In genomic region chr10:34609287-34609940, GRCh38 we compare ENCODE assay signal across 18 cellular contexts.
A peak's percentile ranks its signal among the peaks of the same experiment; 100 is the strongest.
DNase-seq lines count a peak whose midpoint lies in the region; ATAC-seq, FAIRE-seq and TF ChIP-seq lines count a peak whose summit lies in the region.
"Had no signal": no experiment of that assay in that cellular context is flagged by ENCODE, and none has a peak within 500 bp of the region (broad histone marks: within the 10 kb centered on the region; RNA-seq: fewer than 3 reads in every experiment).

No MANE protein-coding gene starts in this region.

- H2BK120ac ChIP-seq in H9 (ENCODE audit: low read depth, low read length, poor library complexity, severe bottlenecking): no peak overlapping the region

- peaks cover 16 to 17% of the 10 kb centered on the region in 2 experiments for H3K4me1 Mint-ChIP-seq in H9

- TF ChIP-seq CTCF in H9 (conservative IDR thresholded peaks at IDR 0.05) (no peak), bronchial epithelial cell (IDR thresholded peaks at IDR 0.05; ENCODE audit: insufficient read depth, low read length, severe bottlenecking) (no peak), uterus (IDR thresholded peaks at IDR 0.05) (no peak)

- H3K27me3 ChIP-seq in H9 (ENCODE audit: insufficient read depth, low read length) (no peaks in the 10 kb centered on the region), bronchial epithelial cell (ENCODE audit: control insufficient read depth, insufficient read depth, low read length) (no peaks in the 10 kb centered on the region), uterus (no peaks in the 10 kb centered on the region)

- no peak overlapping the region for H4K91ac ChIP-seq in H9 (ENCODE audit: insufficient read length, low read depth, low read length)

- no peak overlapping the region for H2AK5ac ChIP-seq in H9 (ENCODE audit: insufficient read length, low read length)

- no peak overlapping the region for H3K4me3 ChIP-seq in bronchial epithelial cell (ENCODE audit: low read depth, low read length)
- H3K4me3 ChIP-seq in uterus: no peak overlapping the region
- H3K4me3 ChIP-seq: A549, PC-9, SK-N-MC had no signal

- H3K27me3 Mint-ChIP-seq in H9 (ENCODE audit: low read depth): no peaks in the 10 kb centered on the region

- H3K9ac ChIP-seq in H9 (ENCODE audit: extremely low read depth, insufficient read length, low read length): no peak overlapping the region

- H3K9me3 Mint-ChIP-seq in H9: no peaks in the 10 kb centered on the region

- H2BK20ac ChIP-seq in H9 (ENCODE audit: low read depth, low read length, poor library complexity, severe bottlenecking): no peak overlapping the region

- H3K23ac ChIP-seq in H9 (ENCODE audit: insufficient read length, low read depth, low read length): no peak overlapping the region

- H4K8ac ChIP-seq in H9 (replicated peaks; ENCODE audit: insufficient read length, low read depth, low read length): no peak overlapping the region

- no CpG with 5 or more reads among the region's 9 CpGs for WGBS in H9 (ENCODE audit: extremely low coverage, insufficient read length, low lambda C conversion rate)

- H3K18ac ChIP-seq in H9 (ENCODE audit: insufficient read length, low read depth, low read length): no peak overlapping the region

- H2AFZ ChIP-seq in H9 (ENCODE audit: low read length): no peak overlapping the region
- H2AFZ ChIP-seq: PC-9 had no signal

- peak; percentile 49 for DNase-seq in ELF-1 (ENCODE audit: low read depth, low spot score)
- DNase-seq in H9: no peak
- DNase-seq in Kasumi-1 (lab: John Stamatoyannopoulos, UW): peak; percentile 85 to 87
- no peak for DNase-seq in bronchial epithelial cell (ENCODE audit: low read depth)
- DNase-seq in activated CD4-positive, alpha-beta T cell treated with anti-CD3 and anti-CD28 coated beads for 48 hours: no peak
- no peak for DNase-seq in left lobe of liver (ENCODE audit: low spot score)
- no peak for DNase-seq in ecto neural progenitor cell (ENCODE audit: low spot score)
- no peak for DNase-seq in uterus
- DNase-seq: C1 segment of cervical spinal cord, DMS 273 treated with DMSO at 0.1 percent for 48 hours, NCI-H1436, NCI-H2029, NCI-H510A, NCI-H774, PC-9, T-helper 1 cell had no signal

- H3K23me2 ChIP-seq in H9 (ENCODE audit: insufficient read length, low read depth, low read length, poor library complexity, severe bottlenecking): no peaks in the 10 kb centered on the region

- no peak overlapping the region for H3K4ac ChIP-seq in H9 (ENCODE audit: low read depth, low read length)

- no peak overlapping the region for H3T11ph ChIP-seq in H9 (ENCODE audit: low read length)

- peak overlapping the region in 2 of 3 experiments; percentile 27 to 77; a peak in 2 of 7 replicates for H3K27ac Mint-ChIP-seq in H9

- no peaks in the 10 kb centered on the region for H3K9me3 ChIP-seq in H9 (ENCODE audit: control insufficient read depth, low read depth, low read length)
- H3K9me3 ChIP-seq in uterus: no peaks in the 10 kb centered on the region
- H3K9me3 ChIP-seq: A549 had no signal

- H3K4me2 ChIP-seq in H9 (ENCODE audit: insufficient read depth, insufficient read length, low read length): no peak overlapping the region
- H3K4me2 ChIP-seq: A549, PC-9 had no signal

- H2BK5ac ChIP-seq in H9 (ENCODE audit: insufficient read length, low read length): no peak overlapping the region

- ATAC-seq in left lobe of liver: no peak
- ATAC-seq: A549 had no signal

- no peak for TF ChIP-seq POLR2A in uterus (IDR thresholded peaks at IDR 0.05)

- H3K4me1 ChIP-seq in H9 (ENCODE audit: insufficient read depth, low read length) (no peaks in the 10 kb centered on the region; the same call in 1 of the 2 replicates), uterus (no peaks in the 10 kb centered on the region)

- H3K14ac ChIP-seq in H9 (ENCODE audit: insufficient read depth, low read length): no peak overlapping the region

- no peak overlapping the region for H3K56ac ChIP-seq in H9 (ENCODE audit: insufficient read length, low read depth, low read length)

- no peak overlapping the region for H4K5ac ChIP-seq in H9 (ENCODE audit: insufficient read length, low read depth, low read length)

- no peak overlapping the region for H2BK12ac ChIP-seq in H9 (ENCODE audit: insufficient read length, low read depth, low read length)

- no peaks in the 10 kb centered on the region for H4K20me1 ChIP-seq in H9 (ENCODE audit: control insufficient read depth, insufficient read depth, insufficient read length)

- H3K79me1 ChIP-seq in H9 (ENCODE audit: insufficient read depth, low read depth, low read length, poor library complexity, severe bottlenecking): peaks cover 2% of the 10 kb centered on the region

- 0 out of 2 replicates have a peak, but pooled peaks cover 2% of the 10 kb centered on the region for H3K79me2 ChIP-seq in H9 (ENCODE audit: insufficient read depth, low read length)

- FAIRE-seq in bronchial epithelial cell (lab: Jason Lieb, UNC): peak; percentile 13
- FAIRE-seq: A549 had no signal

- no peak overlapping the region; a peak in 1 of 5 replicates for H3K4me3 Mint-ChIP-seq in H9

- H3K27ac ChIP-seq in H9 (ENCODE audit: insufficient read length, low read depth, low read length) (no peak overlapping the region), uterus (no peak overlapping the region)
- H3K27ac ChIP-seq: A549, PC-9, SK-N-MC had no signal

- H2BK15ac ChIP-seq in H9 (ENCODE audit: low read depth, low read length): no peak overlapping the region

- H3K36me3 Mint-ChIP-seq in H9 (ENCODE audit: insufficient read depth in 1 of 3, low read depth in 3 of 3): no peaks in the 10 kb centered on the region

- intact Hi-C loops in uterus (cut with DNase I; ENCODE audit: low total_unique reads): no loop called here

- H3K36me3 ChIP-seq in bronchial epithelial cell (ENCODE audit: control insufficient read depth, insufficient read depth, low read length) (no peaks in the 10 kb centered on the region), uterus (no peaks in the 10 kb centered on the region)

Comparison
In these comparisons a context has a peak if more than half of its experiments do, and no peak if none do; other contexts are left out.
1. DNase-seq: peak in ELF-1 (single experiment) and Kasumi-1 (2 of 2); none in H9 (single experiment), bronchial epithelial cell (single experiment), activated CD4-positive, alpha-beta T cell treated with anti-CD3 and anti-CD28 coated beads for 48 hours (single experiment), left lobe of liver (single experiment), ecto neural progenitor cell (single experiment) and uterus (0 of 2).